Comparison of ENCODE assay signal across 1 cellular context in the genomic region with DNA sequence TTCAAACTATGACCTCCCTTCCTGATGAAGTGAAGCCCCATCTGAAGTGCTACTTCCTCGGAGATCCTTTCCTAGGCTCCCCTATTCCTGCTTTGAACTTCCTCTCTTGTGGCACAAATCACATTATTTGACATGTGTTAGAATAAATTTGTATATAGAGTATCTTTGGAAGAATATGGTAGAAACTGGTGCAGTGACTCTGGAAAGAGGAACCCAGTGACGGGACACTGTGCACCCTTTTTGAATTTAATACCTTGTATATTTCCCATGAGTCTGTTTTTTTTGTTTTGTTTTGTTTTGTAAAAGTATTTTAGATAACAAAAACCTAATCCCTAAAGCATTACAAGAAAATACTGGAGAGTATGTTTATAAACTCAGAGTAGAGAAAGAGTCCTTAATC.
TF ChIP-seq lines count a peak whose summit lies in the region.

No MANE protein-coding gene starts in this region.

TF ChIP-seq in SK-N-SH, 30 proteins besides CTCF, POLR2A, EP300 and RAD21 (continued from another document):
- TF ChIP-seq, protein P1, sequence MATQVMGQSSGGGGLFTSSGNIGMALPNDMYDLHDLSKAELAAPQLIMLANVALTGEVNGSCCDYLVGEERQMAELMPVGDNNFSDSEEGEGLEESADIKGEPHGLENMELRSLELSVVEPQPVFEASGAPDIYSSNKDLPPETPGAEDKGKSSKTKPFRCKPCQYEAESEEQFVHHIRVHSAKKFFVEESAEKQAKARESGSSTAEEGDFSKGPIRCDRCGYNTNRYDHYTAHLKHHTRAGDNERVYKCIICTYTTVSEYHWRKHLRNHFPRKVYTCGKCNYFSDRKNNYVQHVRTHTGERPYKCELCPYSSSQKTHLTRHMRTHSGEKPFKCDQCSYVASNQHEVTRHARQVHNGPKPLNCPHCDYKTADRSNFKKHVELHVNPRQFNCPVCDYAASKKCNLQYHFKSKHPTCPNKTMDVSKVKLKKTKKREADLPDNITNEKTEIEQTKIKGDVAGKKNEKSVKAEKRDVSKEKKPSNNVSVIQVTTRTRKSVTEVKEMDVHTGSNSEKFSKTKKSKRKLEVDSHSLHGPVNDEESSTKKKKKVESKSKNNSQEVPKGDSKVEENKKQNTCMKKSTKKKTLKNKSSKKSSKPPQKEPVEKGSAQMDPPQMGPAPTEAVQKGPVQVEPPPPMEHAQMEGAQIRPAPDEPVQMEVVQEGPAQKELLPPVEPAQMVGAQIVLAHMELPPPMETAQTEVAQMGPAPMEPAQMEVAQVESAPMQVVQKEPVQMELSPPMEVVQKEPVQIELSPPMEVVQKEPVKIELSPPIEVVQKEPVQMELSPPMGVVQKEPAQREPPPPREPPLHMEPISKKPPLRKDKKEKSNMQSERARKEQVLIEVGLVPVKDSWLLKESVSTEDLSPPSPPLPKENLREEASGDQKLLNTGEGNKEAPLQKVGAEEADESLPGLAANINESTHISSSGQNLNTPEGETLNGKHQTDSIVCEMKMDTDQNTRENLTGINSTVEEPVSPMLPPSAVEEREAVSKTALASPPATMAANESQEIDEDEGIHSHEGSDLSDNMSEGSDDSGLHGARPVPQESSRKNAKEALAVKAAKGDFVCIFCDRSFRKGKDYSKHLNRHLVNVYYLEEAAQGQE (IDR thresholded peaks at IDR 0.05; ENCODE audit: low read depth, low read length): no peak
- no peak for TF ChIP-seq FOXJ3 (CRISPR knock-in tag; IDR thresholded peaks at IDR 0.05)
- no peak for TF ChIP-seq TCF12 (IDR thresholded peaks at IDR 0.05)
- no peak for TF ChIP-seq POLR2AphosphoS5 (IDR thresholded peaks at IDR 0.05; ENCODE audit: low read depth, low read length)
TF ChIP-seq in SK-N-SH: peak in this region for 0.
